Comparison of ENCODE assay signal across 34 cellular contexts in genomic region chr19:5514001-5514400, GRCh38. TPM values are rescaled to one million over a fixed set of nuclear protein-coding genes. Genes with fewer than 3 reads are reported as not detected.
"Had no signal": no experiment of that assay in that cellular context is flagged by ENCODE, and none has a peak within 500 bp of the region (broad histone marks: within the 10 kb centered on the region; RNA-seq: fewer than 3 reads in every experiment).

No MANE protein-coding gene starts in this region.

- H3K27me3 ChIP-seq: colonic mucosa had no signal

- DNase-seq: colonic mucosa; cortex of kidney; effector CD8-positive, alpha-beta T cell; effector memory CD8-positive, alpha-beta T cell; endodermal cell; erythroblast; esophagus squamous epithelium; foreskin fibroblast; foreskin melanocyte; gastrocnemius medialis; glutamatergic neuron; head of caudate nucleus; heart right ventricle; hippocampal formation; left cardiac atrium; left lung; left ventricle myocardium superior; lower lobe of right lung; mesenchymal stem cell; mucosa of descending colon; naive B cell had no signal

- H3K4me1 ChIP-seq: colonic mucosa, esophagus squamous epithelium, gastrocnemius medialis, heart right ventricle, left lung, lower lobe of right lung had no signal

- H3K27ac ChIP-seq: colonic mucosa, epithelial cell of prostate, esophagus squamous epithelium, gastrocnemius medialis, heart right ventricle, left lung, lower lobe of right lung had no signal

- H3K9me3 ChIP-seq: colonic mucosa, gastrocnemius medialis had no signal

- H3K4me3 ChIP-seq: colonic mucosa, esophagus squamous epithelium, gastrocnemius medialis, heart right ventricle, left lung, lower lobe of right lung, mucosa of descending colon had no signal

- ATAC-seq: effector memory CD8-positive, alpha-beta T cell; esophagus mucosa; gastrocnemius medialis; heart right ventricle; left cardiac atrium; left lung; left ventricle myocardium superior; lower lobe of right lung; mucosa of descending colon had no signal

- FAIRE-seq: endometrium, islet of Langerhans, keratinocyte had no signal

- H3K36me3 ChIP-seq: colonic mucosa, esophagus squamous epithelium, gastrocnemius medialis, heart right ventricle, left lung, lower lobe of right lung had no signal

RNA-seq across cellular contexts. Expression of gene TINCR, which starts 53.8 kb away (rescaled TPM):
- total RNA-seq: dermis microvascular lymphatic vessel endothelial cell, glomerular endothelial cell, left ventricle myocardium superior, myocyte had no signal

RNA-seq across cellular contexts. Expression of gene ZNRF4, which starts 58.8 kb away (rescaled TPM):
- total RNA-seq: colonic mucosa, dermis microvascular lymphatic vessel endothelial cell, endodermal cell, esophagus mucosa, esophagus squamous epithelium, gastrocnemius medialis, glomerular endothelial cell, heart right ventricle, kidney epithelial cell, left cardiac atrium, left lung, left ventricle myocardium superior, lower leg skin, lower lobe of right lung, lung microvascular endothelial cell, mesenteric fat pad, mesothelial cell of epicardium, mucosa of descending colon, myocyte had no signal
- polyA plus RNA-seq: heart right ventricle, keratinocyte had no signal
